26 cellular contexts compared by ENCODE assay signal in the genomic region with DNA sequence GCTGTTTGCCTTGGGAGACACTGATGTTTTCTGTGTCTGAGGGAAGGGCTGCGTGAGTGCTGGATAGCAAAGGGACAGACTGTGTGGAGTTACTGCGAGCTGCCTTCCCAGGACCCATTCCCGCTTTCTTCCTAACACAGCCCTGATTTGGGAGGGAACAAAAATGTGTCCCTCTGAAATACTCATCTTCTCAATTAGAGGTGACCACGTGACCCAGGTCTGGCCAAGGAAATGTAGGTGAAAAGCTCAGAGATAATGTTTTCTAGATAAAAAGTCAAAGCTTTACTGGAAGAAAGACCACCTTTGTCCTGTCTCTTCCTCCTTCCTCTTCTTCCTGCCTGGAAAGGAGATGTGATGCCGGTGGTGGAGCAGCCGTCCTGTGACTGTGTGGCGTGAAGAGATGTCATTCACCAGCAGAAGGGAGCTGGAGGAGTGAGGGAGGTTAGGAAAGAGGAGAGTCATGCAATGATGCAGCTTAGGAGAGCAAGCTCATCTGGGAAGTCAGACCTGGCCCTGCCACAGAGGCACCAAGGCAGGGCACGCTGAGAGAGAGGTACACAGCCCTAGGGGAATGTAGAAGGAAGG.
"Had no signal": no experiment of that assay in that cellular context is flagged by ENCODE, and none has a peak within 500 bp of the region (broad histone marks: within the 10 kb centered on the region; RNA-seq: fewer than 3 reads in every experiment).

No MANE protein-coding gene starts in this region.

- ATAC-seq: activated CD8-positive, alpha-beta memory T cell treated with anti-CD3 and anti-CD28 coated beads, Interleukin-2, amount 10 ng/mL, durations not matched to agents 7 days and 5 days; heart right ventricle; naive thymus-derived CD8-positive, alpha-beta T cell; sciatic nerve; stimulated activated memory B cell treated with anti-CD40 and anti-IgM and Interleukin-4, amounts not matched to agents 10 μg/mL and 1 μg/mL and 100 μg/mL, for 72 hours; T-helper 17 cell; WTC11 had no signal

- H3K27ac Mint-ChIP-seq: activated CD4-positive, alpha-beta memory T cell treated with anti-CD3 and anti-CD28 coated beads, Interleukin-2, amount 10 ng/mL, durations not matched to agents 7 days and 5 days; activated CD4-positive, alpha-beta T cell treated with anti-CD3 and anti-CD28 coated beads, Interleukin-2, amount 10 ng/mL, durations not matched to agents 7 days and 5 days; activated CD8-positive, alpha-beta memory T cell treated with anti-CD3 and anti-CD28 coated beads, Interleukin-2, amount 10 ng/mL, durations not matched to agents 7 days and 5 days; activated T-helper 2 cell treated with anti-CD3 and anti-CD28 coated beads, Interferon-gamma antibody, Interleukin-2, Interleukin-4, amounts not matched to agents 10 μg/mL and 5 μg/mL and 100 μg/mL, durations not matched to agents 14 hours and 24 hours and 36 hours; naive thymus-derived CD8-positive, alpha-beta T cell; stimulated activated memory B cell treated with anti-CD40 and anti-IgM and Interleukin-4, amounts not matched to agents 10 μg/mL and 1 μg/mL and 100 μg/mL, for 72 hours; T-helper 17 cell; WTC11 had no signal

- H3K36me3 Mint-ChIP-seq: activated CD8-positive, alpha-beta memory T cell treated with anti-CD3 and anti-CD28 coated beads, Interleukin-2, amount 10 ng/mL, durations not matched to agents 7 days and 5 days; naive thymus-derived CD8-positive, alpha-beta T cell; stimulated activated memory B cell treated with anti-CD40 and anti-IgM and Interleukin-4, amounts not matched to agents 10 μg/mL and 1 μg/mL and 100 μg/mL, for 72 hours; WTC11 had no signal

- H3K4me3 Mint-ChIP-seq: activated CD4-positive, alpha-beta memory T cell treated with anti-CD3 and anti-CD28 coated beads, Interleukin-2, amount 10 ng/mL, durations not matched to agents 7 days and 5 days; activated CD4-positive, alpha-beta T cell treated with anti-CD3 and anti-CD28 coated beads, Interleukin-2, amount 10 ng/mL, durations not matched to agents 7 days and 5 days; activated CD8-positive, alpha-beta memory T cell treated with anti-CD3 and anti-CD28 coated beads, Interleukin-2, amount 10 ng/mL, durations not matched to agents 7 days and 5 days; naive thymus-derived CD8-positive, alpha-beta T cell; stimulated activated memory B cell treated with anti-CD40 and anti-IgM and Interleukin-4, amounts not matched to agents 10 μg/mL and 1 μg/mL and 100 μg/mL, for 72 hours; T-helper 17 cell; WTC11 had no signal

- H3K9me3 Mint-ChIP-seq: activated CD4-positive, alpha-beta memory T cell treated with anti-CD3 and anti-CD28 coated beads, Interleukin-2, amount 10 ng/mL, durations not matched to agents 7 days and 5 days; naive thymus-derived CD8-positive, alpha-beta T cell; WTC11 had no signal

- H3K27me3 Mint-ChIP-seq: activated CD4-positive, alpha-beta T cell treated with anti-CD3 and anti-CD28 coated beads, Interleukin-2, amount 10 ng/mL, durations not matched to agents 7 days and 5 days; naive thymus-derived CD8-positive, alpha-beta T cell had no signal

- DNase-seq: activated CD4-positive, alpha-beta memory T cell treated with anti-CD3 and anti-CD28 coated beads, Interleukin-2, amount 10 ng/mL, durations not matched to agents 7 days and 5 days; activated CD4-positive, alpha-beta T cell treated with anti-CD3 and anti-CD28 coated beads for 1 hour; activated CD4-positive, alpha-beta T cell treated with anti-CD3 and anti-CD28 coated beads, Interleukin-2, amount 10 ng/mL, durations not matched to agents 7 days and 5 days; activated CD8-positive, alpha-beta memory T cell treated with anti-CD3 and anti-CD28 coated beads, Interleukin-2, amount 10 ng/mL, durations not matched to agents 7 days and 5 days; activated naive CD4-positive, alpha-beta T cell treated with Interleukin-2 at 50 U/mL for 16 hours; activated T-cell treated with anti-CD3 and anti-CD28 coated beads, Interleukin-2, amount 50 U/mL, for 48 hours; anterior cingulate cortex; dermis blood vessel endothelial cell; effector CD4-positive, alpha-beta T cell; esophagus squamous epithelium; foreskin melanocyte; heart right ventricle; mesenchymal stem cell; naive thymus-derived CD8-positive, alpha-beta T cell; small intestine; stimulated activated CD4-positive, alpha-beta T cell treated with anti-CD3 and anti-CD28 coated beads, Interleukin-1b, Interleukin-23, amount 100 ng/mL, for 48 hours; stimulated activated CD4-positive, alpha-beta T cell treated with anti-CD3 and anti-CD28 coated beads, Interleukin-4, amount 100 ng/mL, for 4 hours; stimulated activated CD8-positive, alpha-beta memory T cell treated with anti-CD3 and anti-CD28 coated beads, Interleukin-4, amount 100 ng/mL, for 48 hours; stomach; T-helper 17 cell; thyroid gland; upper lobe of left lung had no signal
